28 cellular contexts compared by ENCODE assay signal in the genomic region with DNA sequence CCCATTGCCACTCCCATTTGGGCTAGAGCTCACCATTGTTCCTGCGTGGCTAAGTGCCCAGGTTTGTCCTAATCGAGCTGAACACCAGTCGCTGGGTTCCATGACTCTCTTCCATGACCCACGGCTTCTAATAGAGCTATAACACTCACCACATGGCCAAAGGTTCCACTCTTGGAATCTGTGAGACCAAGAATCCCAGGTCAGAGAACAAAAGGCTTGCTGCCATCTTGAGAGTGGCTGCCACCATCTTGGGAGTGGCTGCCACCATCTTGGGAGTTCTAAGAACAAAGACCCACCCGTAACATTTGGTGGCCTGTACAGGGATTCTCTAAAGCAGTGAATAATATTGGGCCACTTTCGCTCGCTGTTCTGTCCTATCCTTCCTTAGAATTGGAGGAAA. TPM values are rescaled to one million over a fixed set of nuclear protein-coding genes. Genes with fewer than 3 reads are reported as not detected.
DNase-seq lines count a peak whose midpoint lies in the region; ATAC-seq, FAIRE-seq and TF ChIP-seq lines count a peak whose summit lies in the region.
"Had no signal": no experiment of that assay in that cellular context is flagged by ENCODE, and none has a peak within 500 bp of the region (broad histone marks: within the 10 kb centered on the region; RNA-seq: fewer than 3 reads in every experiment).

No MANE protein-coding gene starts in this region.

- H3K27ac ChIP-seq in GM12878 (ENCODE audit: control insufficient read depth, insufficient read depth) (no peak overlapping the region), K562 (ENCODE audit: extremely low read depth, low read depth, low read length) (no peak overlapping the region), neuronal stem cell (replicated peaks; ENCODE audit: low read length) (no peak overlapping the region)
- H3K27ac ChIP-seq: BLaER1 had no signal

- H3K27me3 ChIP-seq in GM12878 (replicated peaks in 1 of 2; ENCODE audit: control insufficient read depth in 2 of 2, insufficient read depth in 2 of 2, low read length in 1 of 2) = no peaks in the 10 kb centered on the region
- peaks cover 0 to 5% of the 10 kb centered on the region in 2 experiments; a peak in 2 of 5 replicates for H3K27me3 ChIP-seq in K562 (ENCODE audit: control insufficient read depth in 2 of 2, insufficient read depth in 2 of 2, low read length in 2 of 2)
- peaks cover 0 to 3% (median 0%) of the 10 kb centered on the region in 3 experiments for H3K27me3 ChIP-seq in neuronal stem cell (ENCODE audit: control insufficient read depth in 3 of 3, insufficient read depth in 3 of 3, low read depth in 1 of 3, low read length in 3 of 3)
- H3K27me3 ChIP-seq: BLaER1 had no signal

- no peaks in the 10 kb centered on the region for H3K9me3 ChIP-seq in GM12878 (replicated peaks; ENCODE audit: control insufficient read depth, insufficient read depth, low read length)
- no peaks in the 10 kb centered on the region for H3K9me3 ChIP-seq in K562 (replicated peaks; ENCODE audit: control insufficient read depth, insufficient read depth, low read depth, low read length)
- H3K9me3 ChIP-seq in neuronal stem cell (replicated peaks in 1 of 2; ENCODE audit: control insufficient read depth in 2 of 2, insufficient read depth in 1 of 2, low read depth in 1 of 2, low read length in 2 of 2) = no peaks in the 10 kb centered on the region
- H3K9me3 ChIP-seq: BE2C had no signal

- H3K79me2 ChIP-seq in GM12878 (ENCODE audit: control insufficient read depth, insufficient read depth, low read length) = no peaks in the 10 kb centered on the region
- no peaks in the 10 kb centered on the region for H3K79me2 ChIP-seq in K562 (ENCODE audit: control insufficient read depth, insufficient read depth, low read length)

- no peak overlapping the region for H3K18ac ChIP-seq in neuronal stem cell (ENCODE audit: low read length)

- H3K4me3 ChIP-seq in GM12878 = no peak overlapping the region
- peak overlapping the region; percentile 11 for H3K4me3 ChIP-seq in K562
- no peak overlapping the region for H3K4me3 ChIP-seq in neuronal stem cell (ENCODE audit: low read length in 2 of 2)
- H3K4me3 ChIP-seq: BLaER1 had no signal

- H3K4me1 ChIP-seq in GM12878 (ENCODE audit: control insufficient read depth, insufficient read depth, low read length) (no peaks in the 10 kb centered on the region), K562 (replicated peaks in 1 of 2; ENCODE audit: control insufficient read depth in 2 of 2, insufficient read depth in 2 of 2, low read length in 2 of 2) (no peaks in the 10 kb centered on the region), neuronal stem cell (ENCODE audit: control insufficient read depth in 2 of 2, insufficient read depth in 1 of 2, low read depth in 1 of 2, low read length in 2 of 2) (no peaks in the 10 kb centered on the region)
- H3K4me1 ChIP-seq: BE2C, BLaER1 had no signal

- H3K23ac ChIP-seq in neuronal stem cell (ENCODE audit: low read depth, low read length, poor library complexity) = peak overlapping the region; percentile 31

- H4K8ac ChIP-seq in neuronal stem cell (ENCODE audit: low read depth, low read length) = no peak overlapping the region

- TF ChIP-seq RAD21 in GM12878 (IDR thresholded peaks at IDR 0.05; ENCODE audit: insufficient read depth, low read depth, low read length) (no peak), K562 (CRISPR knock-in tag; conservative IDR thresholded peaks at IDR 0.05 in 1 of 2, IDR thresholded peaks at IDR 0.05 in 1 of 2) (no peak)

- RAD21 ChIA-PET in GM12878 (lab: Charles Lee; ENCODE audit: unreplicated experiment) = no interaction called here

- H4K91ac ChIP-seq in neuronal stem cell (ENCODE audit: low read depth, low read length, poor library complexity) = no peak overlapping the region

- TF ChIP-seq EP300 in GM12878 (IDR thresholded peaks at IDR 0.05; ENCODE audit: borderline replicate concordance in 1 of 2, control insufficient read depth in 1 of 2, low read depth in 2 of 2, low read length in 2 of 2) = no peak
- TF ChIP-seq EP300 in K562 (IDR thresholded peaks at IDR 0.05; ENCODE audit: low read length) = no peak

- no peak overlapping the region for H3K4ac ChIP-seq in neuronal stem cell (ENCODE audit: low read length)

- in situ Hi-C loops in GM12878 (cut with MboI) (no loop called here), K562 (cut with MboI) (no loop called here)

- no peak overlapping the region for H2BK12ac ChIP-seq in neuronal stem cell (ENCODE audit: low read length)

- SMC1A ChIA-PET in GM12878 (lab: Charles Lee; ENCODE audit: uncharacterized antibody, unreplicated experiment) = no interaction called here

- 23% methylated on average over 7 of the region's 7 CpGs for WGBS in GM12878 (ENCODE audit: insufficient coverage, insufficient replicate concordance, low lambda C conversion rate, missing lambda C conversion rate)
- WGBS in K562 (ENCODE audit: insufficient coverage, low coverage, missing lambda C conversion rate) = under 1% methylated on average over 7 of the region's 7 CpGs
- WGBS in neuronal stem cell (ENCODE audit: extremely low coverage in 2 of 2, insufficient read length in 2 of 2, insufficient replicate concordance in 1 of 2), 2 donors = no CpG with 5 or more reads among the region's 7 CpGs

- H2AK5ac ChIP-seq in neuronal stem cell (ENCODE audit: low read depth, low read length) = no peak overlapping the region

- no peak for ATAC-seq in GM12878
- no peak for ATAC-seq in K562

- POLR2A ChIA-PET in GM12878 (lab: Charles Lee) = no interaction called here
- POLR2A ChIA-PET in K562 (lab: Yijun Ruan, JAX) = interaction anchor here (0.7 kb wide), 1 partner anchor 106 kb away, joined by 3 read pairs; no protein-coding TSS in a partner anchor

- H2BK5ac ChIP-seq in neuronal stem cell (ENCODE audit: low read length) = no peak overlapping the region

- no peak overlapping the region for H3K4me2 ChIP-seq in GM12878 (ENCODE audit: control insufficient read depth, insufficient read depth)
- H3K4me2 ChIP-seq in K562 (ENCODE audit: insufficient read depth, low read length) = peak overlapping the region; percentile 61
- no peak overlapping the region for H3K4me2 ChIP-seq in neuronal stem cell (ENCODE audit: insufficient read depth, low read length, poor library complexity, severe bottlenecking)
- H3K4me2 ChIP-seq: BLaER1 had no signal

- no peak for DNase-seq in GM12878 (ENCODE audit: low read depth, low spot score)
- no peak for DNase-seq in K562 (ENCODE audit: extremely low read depth in 1 of 4, low spot score in 3 of 4)
- no peak for DNase-seq in neuronal stem cell (ENCODE audit: low spot score)
- no peak for DNase-seq in MV-4-11 (lab: John Stamatoyannopoulos, UW)
- DNase-seq in HTR-8/SVneo (ENCODE audit: insufficient read length, low spot score) = no peak
- DNase-seq: 8988T; ACHN; BE2C; C1 segment of cervical spinal cord; CD4-positive, alpha-beta memory T cell; CD4-positive, CD25-positive, alpha-beta regulatory T cell; CD8-positive, alpha-beta memory T cell; COR-L47; DMS 273 treated with DMSO at 0.1 percent for 48 hours; DMS153; DMS53; DMS79; DND-41; EL; GDM1 had no signal

- CTCF ChIA-PET in GM12878 (lab: Yijun Ruan, JAX) = no interaction called here
- CTCF ChIA-PET in K562 (lab: Yijun Ruan, JAX; ENCODE audit: low intra/inter-chr PET ratio) = no interaction called here

- H2BK120ac ChIP-seq in neuronal stem cell (ENCODE audit: low read depth, low read length) = no peak overlapping the region

- intact Hi-C loops in GM12878 (cut with micrococcal nuclease; ENCODE audit: unreplicated experiment) (no loop called here), K562 (cut with micrococcal nuclease) (no loop called here)

- FAIRE-seq in GM12878 (lab: Jason Lieb, UNC) (no peak), K562 (lab: Jason Lieb, UNC) (no peak), HTR-8/SVneo (lab: Jason Lieb, UNC) (no peak)
- FAIRE-seq: A204.1, GM12891, GM19239 had no signal

- no peaks in the 10 kb centered on the region for H3K79me1 ChIP-seq in neuronal stem cell (ENCODE audit: low read depth, low read length)

- H3K14ac ChIP-seq in neuronal stem cell (ENCODE audit: low read length) = no peak overlapping the region

- TF ChIP-seq POLR2A in GM12878 (IDR thresholded peaks at IDR 0.05; ENCODE audit: low read depth, low read length) (no peak), K562 (conservative IDR thresholded peaks at IDR 0.05) (no peak)

- no peaks in the 10 kb centered on the region for H3K36me3 ChIP-seq in GM12878 (ENCODE audit: control insufficient read depth in 2 of 2, insufficient read depth in 2 of 2, low read length in 1 of 2)
- H3K36me3 ChIP-seq in K562 (ENCODE audit: control insufficient read depth, insufficient read depth, low read length) = no peaks in the 10 kb centered on the region
- no peaks in the 10 kb centered on the region for H3K36me3 ChIP-seq in neuronal stem cell (replicated peaks in 1 of 2; ENCODE audit: control insufficient read depth in 2 of 2, insufficient read depth in 2 of 2, low read length in 2 of 2)
- H3K36me3 ChIP-seq: BE2C, BLaER1 had no signal

- BruUV-seq in GM12878 (replicated peaks; lab: Mats Ljungman, UMichigan) (no TSS peak), K562 (replicated peaks; lab: Mats Ljungman, UMichigan) (no TSS peak)

- H2AFZ ChIP-seq in GM12878 (ENCODE audit: control insufficient read depth, low read depth, low read length) (no peak overlapping the region), K562 (ENCODE audit: low read depth, low read length) (peak overlapping the region; percentile 76; the same call in 1 of the 2 replicates), neuronal stem cell (ENCODE audit: low read length) (no peak overlapping the region)

- no peak for TF ChIP-seq CTCF in GM12878 (IDR thresholded peaks at IDR 0.05 in 2 of 3, conservative IDR thresholded peaks at IDR 0.05 in 1 of 3; ENCODE audit: control insufficient read depth in 2 of 3, extremely low read depth in 1 of 3, insufficient read depth in 1 of 3, low read depth in 3 of 3, low read length in 3 of 3)
- TF ChIP-seq CTCF in K562 (IDR thresholded peaks at IDR 0.05 in 2 of 3, conservative IDR thresholded peaks at IDR 0.05 in 1 of 3; ENCODE audit: insufficient read depth in 2 of 3, low read depth in 1 of 3, low read length in 3 of 3) = no peak

- H3K9ac ChIP-seq in GM12878 (ENCODE audit: control insufficient read depth, insufficient read depth, low read length) (no peak overlapping the region), K562 (ENCODE audit: insufficient read depth in 1 of 2, low read depth in 2 of 2, low read length in 2 of 2) (no peak overlapping the region), neuronal stem cell (ENCODE audit: low read depth, low read length, poor library complexity) (no peak overlapping the region)
- H3K9ac ChIP-seq: BLaER1 had no signal

- no peaks in the 10 kb centered on the region for H4K20me1 ChIP-seq in GM12878 (ENCODE audit: control insufficient read depth, insufficient read depth)
- no peaks in the 10 kb centered on the region for H4K20me1 ChIP-seq in K562 (replicated peaks; ENCODE audit: control insufficient read depth, insufficient read depth, low read length)
- H4K20me1 ChIP-seq: BLaER1 had no signal

- no peaks in the 10 kb centered on the region for H3K9me1 ChIP-seq in K562 (ENCODE audit: control insufficient read depth, insufficient read depth, low read length)

- no peak overlapping the region for H2BK15ac ChIP-seq in neuronal stem cell (ENCODE audit: low read length)

RNA-seq across cellular contexts. Expression of a gene that starts 37.0 kb away (rescaled TPM):
- total RNA-seq in GM12878 (2013; cell fraction: nucleolus; rRNA removed) = not detected in 2 replicates
- total RNA-seq in GM12878 (2014; rRNA removed) (not detected in 2 replicates), GM12878 (2014; rRNA removed; fragmentation: Illumina TruSeq; extraction: Trizol) (not detected in 2 replicates), GM12878 (2021) (not detected in 2 replicates), K562 (2014; rRNA removed) (not detected in 2 replicates), K562 (2014; rRNA removed; fragmentation: Illumina TruSeq; extraction: Trizol) (not detected in 2 replicates), K562 (2015; rRNA removed; fragmentation: Illumina TruSeq; extraction: Trizol) (not detected in 2 replicates), K562 (2021) (not detected in 2 replicates)
- not detected for polyA plus RNA-seq in GM12878 (2011; ENCODE audit: low read depth)
- polyA plus RNA-seq in GM12878 (2011; rRNA removed) (0.09 TPM in 1 of 2 replicates, not detected in the other), GM12878 (2014; fragmentation: Illumina TruSeq; extraction: Trizol) (not detected in 2 replicates), GM12878 (2014; fragmentation: Nextera tagmentation; extraction: Ambion mirVana) (not detected), GM12878 (2014; rRNA removed) (0.06 TPM in 1 of 2 replicates, not detected in the other), GM12878 (2016; fragmentation: Nextera tagmentation; extraction: Ambion mirVana) (not detected), K562 (2011; rRNA removed) (not detected in 2 replicates), K562 (2014; fragmentation: Illumina TruSeq; extraction: Trizol) (not detected in 2 replicates), K562 (2014; fragmentation: Nextera tagmentation; extraction: Ambion mirVana) (not detected), K562 (2014; rRNA removed) (not detected in 2 replicates)
- polyA plus RNA-seq in GM12878 (2011; cell fraction: cytosol; rRNA removed) = 0.04 TPM in 1 of 2 replicates, not detected in the other
- polyA plus RNA-seq in GM12878 (2011; cell fraction: nucleus; rRNA removed) = 0.04 TPM in 1 of 2 replicates, not detected in the other
- polyA plus RNA-seq in GM12878 (2012) = not detected in 2 replicates
- polyA minus RNA-seq in GM12878 (2011; rRNA and poly(A)+ RNA removed) = not detected in 2 replicates
- not detected in 2 replicates for polyA minus RNA-seq in GM12878 (2011; cell fraction: cytosol; rRNA and poly(A)+ RNA removed)
- polyA minus RNA-seq in GM12878 (2011; cell fraction: nucleus; rRNA and poly(A)+ RNA removed) = not detected in 2 replicates
- not detected in 2 replicates for total RNA-seq in K562 (2011; cell fraction: chromatin; rRNA removed; ENCODE audit: low replicate concordance)
- not detected in 2 replicates for total RNA-seq in K562 (2011; cell fraction: nucleolus; rRNA removed)
- not detected in 2 replicates for total RNA-seq in K562 (2011; cell fraction: nucleoplasm; rRNA removed)
- polyA plus RNA-seq in K562 (2011; cell fraction: cytosol; rRNA removed) = not detected in 2 replicates
- not detected in 2 replicates for polyA plus RNA-seq in K562 (2011; cell fraction: nucleus; rRNA removed)
- polyA plus RNA-seq in K562 (2012) = not detected in 2 replicates
- not detected in 2 replicates for polyA minus RNA-seq in K562 (2011; rRNA and poly(A)+ RNA removed)
- polyA minus RNA-seq in K562 (2011; cell fraction: cytosol; rRNA and poly(A)+ RNA removed) = not detected in 2 replicates
- polyA minus RNA-seq in K562 (2011; cell fraction: nucleus; rRNA and poly(A)+ RNA removed) = not detected in 2 replicates
- polyA plus RNA-seq in neuronal stem cell (2013, experiment 1 of 2) = not detected
- not detected for polyA plus RNA-seq in neuronal stem cell (2013, experiment 2 of 2)
- total RNA-seq: A673; CD4-positive, alpha-beta memory T cell; CD4-positive, CD25-positive, alpha-beta regulatory T cell; CD8-positive, alpha-beta memory T cell; Daoy; G401 had no signal
- polyA plus RNA-seq: CD14-positive monocyte; CD4-positive, alpha-beta memory T cell; CD4-positive, CD25-positive, alpha-beta regulatory T cell; CD8-positive, alpha-beta memory T cell had no signal

RNA-seq across cellular contexts. Expression of a gene that starts 58.5 kb away (rescaled TPM):
- not detected in 2 replicates for total RNA-seq in GM12878 (2013; cell fraction: nucleolus; rRNA removed)
- total RNA-seq in GM12878 (2014; rRNA removed) (not detected in 2 replicates), GM12878 (2014; rRNA removed; fragmentation: Illumina TruSeq; extraction: Trizol) (not detected in 2 replicates), GM12878 (2021) (0.48 TPM in 1 of 2 replicates, not detected in the other), K562 (2014; rRNA removed) (not detected in 2 replicates), K562 (2014; rRNA removed; fragmentation: Illumina TruSeq; extraction: Trizol) (not detected in 2 replicates), K562 (2015; rRNA removed; fragmentation: Illumina TruSeq; extraction: Trizol) (not detected in 2 replicates), K562 (2021) (not detected in 2 replicates)
- not detected for polyA plus RNA-seq in GM12878 (2011; ENCODE audit: low read depth)
- polyA plus RNA-seq in GM12878 (2011; rRNA removed) (not detected in 2 replicates), GM12878 (2014; fragmentation: Illumina TruSeq; extraction: Trizol) (not detected in 2 replicates), GM12878 (2014; fragmentation: Nextera tagmentation; extraction: Ambion mirVana) (not detected), GM12878 (2014; rRNA removed) (not detected in 2 replicates), GM12878 (2016; fragmentation: Nextera tagmentation; extraction: Ambion mirVana) (not detected), K562 (2011; rRNA removed) (not detected in 2 replicates), K562 (2014; fragmentation: Illumina TruSeq; extraction: Trizol) (not detected in 2 replicates), K562 (2014; fragmentation: Nextera tagmentation; extraction: Ambion mirVana) (not detected), K562 (2014; rRNA removed) (not detected in 2 replicates)
- polyA plus RNA-seq in GM12878 (2011; cell fraction: cytosol; rRNA removed) = not detected in 2 replicates
- not detected in 2 replicates for polyA plus RNA-seq in GM12878 (2011; cell fraction: nucleus; rRNA removed)
- polyA plus RNA-seq in GM12878 (2012) = not detected in 2 replicates
- polyA minus RNA-seq in GM12878 (2011; rRNA and poly(A)+ RNA removed) = not detected in 2 replicates
- polyA minus RNA-seq in GM12878 (2011; cell fraction: cytosol; rRNA and poly(A)+ RNA removed) = not detected in 2 replicates
- not detected in 2 replicates for polyA minus RNA-seq in GM12878 (2011; cell fraction: nucleus; rRNA and poly(A)+ RNA removed)
- total RNA-seq in K562 (2011; cell fraction: chromatin; rRNA removed; ENCODE audit: low replicate concordance) = not detected in 2 replicates
- total RNA-seq in K562 (2011; cell fraction: nucleolus; rRNA removed) = not detected in 2 replicates
- not detected in 2 replicates for total RNA-seq in K562 (2011; cell fraction: nucleoplasm; rRNA removed)
- polyA plus RNA-seq in K562 (2011; cell fraction: cytosol; rRNA removed) = not detected in 2 replicates
- polyA plus RNA-seq in K562 (2011; cell fraction: nucleus; rRNA removed) = not detected in 2 replicates
- polyA plus RNA-seq in K562 (2012) = not detected in 2 replicates
- polyA minus RNA-seq in K562 (2011; rRNA and poly(A)+ RNA removed) = not detected in 2 replicates
- polyA minus RNA-seq in K562 (2011; cell fraction: cytosol; rRNA and poly(A)+ RNA removed) = not detected in 2 replicates
- not detected in 2 replicates for polyA minus RNA-seq in K562 (2011; cell fraction: nucleus; rRNA and poly(A)+ RNA removed)
- not detected for polyA plus RNA-seq in neuronal stem cell (2013, experiment 1 of 2)
- not detected for polyA plus RNA-seq in neuronal stem cell (2013, experiment 2 of 2)
- total RNA-seq: CD4-positive, alpha-beta memory T cell; CD4-positive, CD25-positive, alpha-beta regulatory T cell; CD8-positive, alpha-beta memory T cell; G401 had no signal
- polyA plus RNA-seq: CD14-positive monocyte; CD4-positive, alpha-beta memory T cell; CD4-positive, CD25-positive, alpha-beta regulatory T cell; CD8-positive, alpha-beta memory T cell had no signal
